Comparison of ENCODE assay signal across 9 cellular contexts in genomic region chr6:130293800-130294199, GRCh38.
A peak's percentile ranks its signal among the peaks of the same experiment; 100 is the strongest.
DNase-seq lines count a peak whose midpoint lies in the region; TF ChIP-seq lines count a peak whose summit lies in the region.
"Had no signal": no experiment of that assay in that cellular context is flagged by ENCODE, and none has a peak within 500 bp of the region (broad histone marks: within the 10 kb centered on the region; RNA-seq: fewer than 3 reads in every experiment).

No MANE protein-coding gene starts in this region.

- H3K36me3 ChIP-seq in liver (ENCODE audit: control insufficient read depth in 4 of 4, insufficient read depth in 3 of 4, low read depth in 1 of 4, low read length in 3 of 4), result no peaks in the 10 kb centered on the region

- peak; percentile 14 for DNase-seq in NOMO-1 treated with DMSO at 0.1 percent for 48 hours (lab: John Stamatoyannopoulos, UW; ENCODE audit: unreplicated experiment)
- no peak for DNase-seq in NOMO-1 treated with dmso at 0.1 percent for 144 hours (lab: John Stamatoyannopoulos, UW; ENCODE audit: unreplicated experiment)
- peak; percentile 59 for DNase-seq in HFF-Myc (ENCODE audit: extremely low read depth, low read depth)
- peak; percentile 78 for DNase-seq in OCI-M1 (lab: John Stamatoyannopoulos, UW)
- peak; percentile 59 for DNase-seq in astrocyte of the hippocampus (ENCODE audit: low read depth, low spot score)
- DNase-seq in cortex of kidney (lab: John Stamatoyannopoulos, UW), result no peak
- no peak for DNase-seq in activated effector memory CD4-positive, alpha-beta T cell treated with anti-CD3 and anti-CD28 coated beads, Interleukin-2, amount 50 U/mL, for 16 hours

- H3K9ac ChIP-seq in liver (ENCODE audit: low read depth in 1 of 2, low read length in 2 of 2), result no peak overlapping the region

- peaks cover 0 to 4% (median 0%) of the 10 kb centered on the region in 4 donors for H3K27me3 ChIP-seq in liver (ENCODE audit: control insufficient read depth in 4 of 4, insufficient read depth in 4 of 4, low read length in 3 of 4)
- H3K27me3 ChIP-seq: body of pancreas had no signal

- H3K4me3 ChIP-seq in HFF-Myc (replicated peaks; ENCODE audit: low read depth, low read length) (no peak overlapping the region), liver (ENCODE audit: low read depth in 1 of 3, low read length in 3 of 3) (no peak overlapping the region)
- H3K4me3 ChIP-seq: body of pancreas had no signal

- 72% methylated on average over 3 of the region's 3 CpGs for WGBS in liver

- no peak overlapping the region for H3K27ac ChIP-seq in liver (ENCODE audit: low read depth in 1 of 2, low read length in 2 of 2)
- H3K27ac ChIP-seq: body of pancreas had no signal

- H3K4me1 ChIP-seq in liver (ENCODE audit: control insufficient read depth in 4 of 4, insufficient read depth in 4 of 4, low read length in 3 of 4), result no peaks in the 10 kb centered on the region
- H3K4me1 ChIP-seq: body of pancreas had no signal

- TF ChIP-seq CTCF in HFF-Myc (IDR thresholded peaks at IDR 0.05; ENCODE audit: low read depth, low read length, missing control alignments) (peak; percentile 70), liver (IDR thresholded peaks at IDR 0.05; ENCODE audit: low read depth, low read length, missing input control) (peak; percentile 19)

- peak; percentile 61 to 72 for TF ChIP-seq RAD21 in liver (IDR thresholded peaks at IDR 0.05)

- no peaks in the 10 kb centered on the region for H3K9me3 ChIP-seq in liver (ENCODE audit: control insufficient read depth in 4 of 4, low read length in 3 of 4)
- H3K9me3 ChIP-seq: body of pancreas had no signal

TF ChIP-seq in liver, 16 proteins besides CTCF, POLR2A, EP300 and RAD21:
- TF ChIP-seq FOXA2 (IDR thresholded peaks at IDR 0.05) (no peak), HNF4A (conservative IDR thresholded peaks at IDR 0.05) (no peak), ATF3 (IDR thresholded peaks at IDR 0.05) (no peak), REST (IDR thresholded peaks at IDR 0.05) (no peak), SP1 (IDR thresholded peaks at IDR 0.05) (no peak), MAX (IDR thresholded peaks at IDR 0.05) (no peak), JUND (IDR thresholded peaks at IDR 0.05) (no peak), HNF4G (IDR thresholded peaks at IDR 0.05) (no peak)

Comparison
In these comparisons a context has a peak if more than half of its experiments do, and no peak if none do; other contexts are left out.
1. DNase-seq: peak in NOMO-1 treated with DMSO at 0.1 percent for 48 hours (single experiment), HFF-Myc (single experiment), OCI-M1 (single experiment) and astrocyte of the hippocampus (single experiment); none in NOMO-1 treated with dmso at 0.1 percent for 144 hours (single experiment), cortex of kidney (single experiment) and activated effector memory CD4-positive, alpha-beta T cell treated with anti-CD3 and anti-CD28 coated beads, Interleukin-2, amount 50 U/mL, for 16 hours (single experiment).